26 cellular contexts compared by ENCODE assay signal in the genomic region with DNA sequence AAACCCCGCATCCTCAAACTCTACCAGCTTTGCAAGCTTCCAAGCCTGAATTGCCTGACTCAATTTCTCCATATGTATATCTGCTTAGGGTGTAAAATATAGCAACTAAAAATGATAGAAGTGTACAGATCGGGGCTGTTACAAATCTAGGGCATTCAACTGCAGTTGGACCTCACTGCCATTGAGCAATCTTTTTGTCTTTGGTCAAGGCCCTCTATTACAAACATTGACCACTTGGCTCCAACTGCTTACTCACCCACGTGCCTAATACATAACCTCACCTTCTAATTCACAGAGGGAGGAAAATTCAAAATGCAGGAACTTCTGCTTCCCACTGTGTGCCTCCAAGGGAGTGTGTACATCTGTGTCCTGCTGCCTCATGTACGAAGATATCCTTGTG.
"Had no signal": no experiment of that assay in that cellular context is flagged by ENCODE, and none has a peak within 500 bp of the region (broad histone marks: within the 10 kb centered on the region; RNA-seq: fewer than 3 reads in every experiment).

No MANE protein-coding gene starts in this region.

- H3K27ac ChIP-seq: neutrophil, ovary, parathyroid adenoma, psoas muscle, stomach, thoracic aorta, thyroid gland, tibial nerve, upper lobe of left lung, vagina had no signal

- ATAC-seq: naive thymus-derived CD8-positive, alpha-beta T cell; natural killer cell treated with Interleukin-12 subunit alpha and Interleukin-12 subunit beta and Interleukin-15 and Interleukin-18, amount 100 ng/mL, for 72 hours; psoas muscle; right cardiac atrium; sciatic nerve; stimulated activated effector memory CD8-positive, alpha-beta T cell treated with anti-CD3 and anti-CD28 coated beads, Interleukin-12 subunit alpha, Interleukin-12 subunit beta, amount 100 ng/mL, for 72 hours; stimulated activated naive B cell treated with anti-CD40 and anti-IgM and Interleukin-4, amounts not matched to agents 10 μg/mL and 1 μg/mL and 100 μg/mL, for 72 hours had no signal

- H3K27me3 ChIP-seq: neutrophil, ovary, stomach, thyroid gland, tibial nerve, upper lobe of left lung, vagina had no signal

- FAIRE-seq: small intestine, urothelium cell line had no signal

- H2AFZ ChIP-seq: parathyroid adenoma had no signal

- DNase-seq: naive thymus-derived CD8-positive, alpha-beta T cell; nephron progenitor cell; nucleus accumbens; ovary; psoas muscle; right cardiac atrium; small intestine; stimulated activated CD4-positive, alpha-beta T cell treated with anti-CD3 and anti-CD28 coated beads, Interleukin-15, amount 100 ng/mL, for 24 hours; stimulated activated CD4-positive, alpha-beta T cell treated with anti-CD3 and anti-CD28 coated beads, Interleukin-2, amount 100 ng/mL, for 24 hours; stimulated activated CD4-positive, alpha-beta T cell treated with anti-CD3 and anti-CD28 coated beads, Interleukin-2, amount 100 ng/mL, for 48 hours; stimulated activated CD4-positive, alpha-beta T cell treated with anti-CD3 and anti-CD28 coated beads, Interleukin-4, amount 100 ng/mL, for 24 hours; stimulated activated naive B cell treated with anti-CD40 and anti-IgM and Interleukin-4, amounts not matched to agents 10 μg/mL and 1 μg/mL and 100 μg/mL, for 72 hours; stimulated activated naive CD4-positive, alpha-beta T cell treated with Interleukin-2 at 50 U/mL for 16 hours; stomach; thyroid gland; trophoblast cell; upper lobe of left lung had no signal

- H3K36me3 ChIP-seq: neutrophil, ovary, thoracic aorta had no signal

- H3K4me3 ChIP-seq: ovary, psoas muscle, stomach, thoracic aorta, thyroid gland, tibial nerve, upper lobe of left lung, vagina had no signal

- H3K9me3 ChIP-seq: neutrophil, ovary, psoas muscle, stomach, thoracic aorta, thyroid gland, tibial nerve, upper lobe of left lung, vagina had no signal

- H3K79me2 ChIP-seq: parathyroid adenoma had no signal

- H3K9ac ChIP-seq: parathyroid adenoma had no signal

- H3K4me1 ChIP-seq: parathyroid adenoma, psoas muscle, thyroid gland, upper lobe of left lung, vagina had no signal
